ENCODE assay signal across 8 cellular contexts in genomic region chr1:85048296-85049064, GRCh38. TPM values are rescaled to one million over a fixed set of nuclear protein-coding genes. Genes with fewer than 3 reads are reported as not detected.
DNase-seq lines count a peak whose midpoint lies in the region; ATAC-seq, FAIRE-seq and TF ChIP-seq lines count a peak whose summit lies in the region.

Gene MCOLN3 (minus strand): TSS chr1:85048500. CDS start chr1:85045360, 3,140 bp downstream.

- POLR2A ChIA-PET in BJ (lab: Charles Lee) (no interaction called here), OCI-LY7 (lab: Charles Lee) (no interaction called here)

- H3K79me2 ChIP-seq in OCI-LY7 (ENCODE audit: insufficient read depth, low read depth, low read length): no peaks in the 10 kb centered on the region

- H3K4me2 ChIP-seq in OCI-LY7 (ENCODE audit: low read length): peak within 1 kb of the TSS; percentile 26; the same call in 1 of the 2 replicates

- no peak for DNase-seq in BJ (ENCODE audit: low read depth)
- DNase-seq in OCI-LY7 (ENCODE audit: low spot score): no peak
- DNase-seq in small intestine: peak; percentile 44
- no peak for DNase-seq in occipital lobe (lab: John Stamatoyannopoulos, UW)

- peak; percentile 49 for ATAC-seq in HG03108 (IDR thresholded peaks at IDR 0.05; ENCODE audit: unreplicated experiment)

- H3K27me3 Mint-ChIP-seq in activated naive CD8-positive, alpha-beta T cell: peaks cover 24% of the 10 kb centered on the region

- H3K27ac ChIP-seq in OCI-LY7 (ENCODE audit: low read depth, low read length, poor library complexity, severe bottlenecking) (no peak within 1 kb of the TSS), small intestine (ENCODE audit: low read depth in 1 of 2, low read length in 1 of 2) (no peak within 1 kb of the TSS)

- H3K27ac Mint-ChIP-seq in activated naive CD8-positive, alpha-beta T cell: no peak within 1 kb of the TSS

- H3K4me3 Mint-ChIP-seq in activated naive CD8-positive, alpha-beta T cell: peak within 1 kb of the TSS; percentile 81

- no peak within 1 kb of the TSS for H3K9ac ChIP-seq in iPS-15b (ENCODE audit: low read depth, low read length)

- H3K4me1 Mint-ChIP-seq in activated naive CD8-positive, alpha-beta T cell (ENCODE audit: low read depth): peaks cover 26% of the 10 kb centered on the region

- no peaks in the 10 kb centered on the region for H3K9me3 Mint-ChIP-seq in activated naive CD8-positive, alpha-beta T cell (ENCODE audit: low read depth)

- no peaks in the 10 kb centered on the region for H3K36me3 Mint-ChIP-seq in activated naive CD8-positive, alpha-beta T cell

- TF ChIP-seq CTCF in BJ (IDR thresholded peaks at IDR 0.05; ENCODE audit: insufficient read depth, low read depth, low read length): no peak
- TF ChIP-seq CTCF in OCI-LY7 (conservative IDR thresholded peaks at IDR 0.05; ENCODE audit: low read length): no peak

- H3K27me3 ChIP-seq in BJ (ENCODE audit: control insufficient read depth, insufficient read depth, low read length): peaks cover 30% of the 10 kb centered on the region
- H3K27me3 ChIP-seq in iPS-15b (ENCODE audit: control insufficient read depth, insufficient read depth, low read length): peaks cover 54% of the 10 kb centered on the region
- peaks cover 0 to 13% of the 10 kb centered on the region in 2 donors for H3K27me3 ChIP-seq in small intestine (ENCODE audit: control insufficient read depth in 2 of 2, insufficient read depth in 2 of 2, low read length in 2 of 2)

- H2AFZ ChIP-seq in OCI-LY7 (ENCODE audit: low read length): no peak within 1 kb of the TSS

- FAIRE-seq in small intestine (lab: Jason Lieb, UNC): no peak

- BruUV-seq in OCI-LY7 (replicated peaks; lab: Mats Ljungman, UMichigan): no TSS peak

- no peaks in the 10 kb centered on the region for H4K20me1 ChIP-seq in OCI-LY7 (ENCODE audit: insufficient read depth, low read length)

- WGBS in small intestine, 3 donors: 1% methylated on average over 46 to 73 of the region's 73 CpGs

- CTCF ChIA-PET in BJ (lab: Yijun Ruan, JAX) (interaction anchor here (0.6 to 1.4 kb wide), 2 partner anchors 56 to 638 kb away, joined by 3 to 4 read pairs; no protein-coding TSS in a partner anchor), OCI-LY7 (lab: Charles Lee; ENCODE audit: unreplicated experiment) (no interaction called here)

- H3K9me2 ChIP-seq in OCI-LY7 (ENCODE audit: insufficient read depth, low read length): no peaks in the 10 kb centered on the region

- H3K36me3 ChIP-seq in BJ (ENCODE audit: control insufficient read depth, insufficient read depth, low read length) (no peaks in the 10 kb centered on the region), OCI-LY7 (ENCODE audit: insufficient read depth, low read length) (no peaks in the 10 kb centered on the region), iPS-15b (ENCODE audit: control insufficient read depth, insufficient read depth, low read length) (no peaks in the 10 kb centered on the region), small intestine (ENCODE audit: control insufficient read depth in 2 of 2, insufficient read depth in 2 of 2, low read length in 2 of 2) (no peaks in the 10 kb centered on the region)

- TF ChIP-seq POLR2A in GM19099 (IDR thresholded peaks at IDR 0.05; ENCODE audit: extremely low read depth, insufficient read length, low read depth): peak; percentile 30

- H3K4me3 ChIP-seq in BJ (ENCODE audit: low read depth, low read length) (peak within 1 kb of the TSS; percentile 31), OCI-LY7 (ENCODE audit: low read depth, low read length, poor library complexity, severe bottlenecking) (no peak within 1 kb of the TSS), iPS-15b (ENCODE audit: low read depth, low read length) (peak within 1 kb of the TSS; percentile 55), small intestine (ENCODE audit: low read depth in 1 of 2, low read length in 2 of 2) (peak within 1 kb of the TSS; percentile 29 to 79)

- H3K4me1 ChIP-seq in OCI-LY7 (ENCODE audit: insufficient read depth, low read length, poor library complexity, severe bottlenecking): no peaks in the 10 kb centered on the region
- peaks cover 3% of the 10 kb centered on the region for H3K4me1 ChIP-seq in iPS-15b (ENCODE audit: control insufficient read depth, insufficient read depth, low read length)
- H3K4me1 ChIP-seq in small intestine (ENCODE audit: control insufficient read depth in 2 of 2, insufficient read depth in 1 of 2, low read depth in 1 of 2, low read length in 1 of 2): peaks cover 0 to 6% of the 10 kb centered on the region in 2 donors

- intact Hi-C loops in OCI-LY7 (cut with micrococcal nuclease; ENCODE audit: unreplicated experiment): no loop called here

- H3K9me3 ChIP-seq in OCI-LY7 (ENCODE audit: low read length) (no peaks in the 10 kb centered on the region), iPS-15b (ENCODE audit: control insufficient read depth, insufficient read depth, low read length) (no peaks in the 10 kb centered on the region), small intestine (ENCODE audit: control insufficient read depth, low read depth) (no peaks in the 10 kb centered on the region)

RNA-seq across cellular contexts. Expression of gene MCOLN3, which starts in this region (rescaled TPM):
- polyA plus RNA-seq in BJ (2011; rRNA removed) (0.20 and 0.27 TPM in 2 replicates), small intestine (1 to 10 TPM; 1.2 to 3.8 (median 1.4) TPM)
- polyA minus RNA-seq in BJ (2011; rRNA and poly(A)+ RNA removed): 0.05 TPM in 1 of 2 replicates, not detected in the other
- not detected in 2 replicates for total RNA-seq in OCI-LY7 (2014; rRNA removed; shearing (Covaris generic))
- total RNA-seq in OCI-LY7 (2022) (not detected in 2 replicates), occipital lobe (not detected)
